8 cellular contexts compared by ENCODE assay signal in genomic region chr1:24501371-24502167, GRCh38. TPM values are rescaled to one million over a fixed set of nuclear protein-coding genes. Genes with fewer than 3 reads are reported as not detected.
A peak's percentile ranks its signal among the peaks of the same experiment; 100 is the strongest.
DNase-seq lines count a peak whose midpoint lies in the region; ATAC-seq and TF ChIP-seq lines count a peak whose summit lies in the region.

No MANE protein-coding gene starts in this region.

- ATAC-seq in GM18873 (IDR thresholded peaks at IDR 0.05; ENCODE audit: low FRiP score, unreplicated experiment) (no peak), HG03175 (IDR thresholded peaks at IDR 0.05; ENCODE audit: unreplicated experiment) (no peak)

- DNase-seq in CD14-positive monocyte (ENCODE audit: low spot score) (peak; percentile 70), HFF-Myc (ENCODE audit: extremely low read depth, low read depth) (no peak), epithelial cell of proximal tubule (ENCODE audit: low read depth) (no peak), osteocyte (ENCODE audit: extremely low spot score, unreplicated experiment) (no peak), islet precursor cell (no peak)

- H3K27ac Mint-ChIP-seq in CD14-positive monocyte (peak overlapping the region; percentile 83 to 95 (median 92)), osteocyte (ENCODE audit: unreplicated experiment) (peak overlapping the region; percentile 77)
- peak overlapping the region; percentile 92 for H3K27ac Mint-ChIP-seq in T-helper 1 cell treated with Interleukin-12 subunit alpha and Interleukin-12 subunit beta and Interleukin-4 antibody, amounts not matched to agents 30 μg/mL and 1 μg/mL, for 36 hours

- H3K36me3 Mint-ChIP-seq in CD14-positive monocyte = peaks cover 3 to 4% of the 10 kb centered on the region in 2 donors
- peaks cover 19% of the 10 kb centered on the region for H3K36me3 Mint-ChIP-seq in T-helper 1 cell treated with Interleukin-12 subunit alpha and Interleukin-12 subunit beta and Interleukin-4 antibody, amounts not matched to agents 30 μg/mL and 1 μg/mL, for 36 hours (ENCODE audit: low read depth)
- H3K36me3 Mint-ChIP-seq in osteocyte (ENCODE audit: unreplicated experiment) = no peaks in the 10 kb centered on the region

- no peak for TF ChIP-seq CTCF in CD14-positive monocyte (IDR thresholded peaks at IDR 0.05)
- TF ChIP-seq CTCF in HFF-Myc (IDR thresholded peaks at IDR 0.05; ENCODE audit: low read depth, low read length, missing control alignments) = no peak
- no peak for TF ChIP-seq CTCF in epithelial cell of proximal tubule (conservative IDR thresholded peaks at IDR 0.05; ENCODE audit: low read depth, low read length)
- TF ChIP-seq CTCF in osteocyte (IDR thresholded peaks at IDR 0.05) = no peak

- H3K27me3 Mint-ChIP-seq in CD14-positive monocyte (ENCODE audit: low read depth in 3 of 3) (peaks cover 0 to 2% (median 1%) of the 10 kb centered on the region in 3 donors), osteocyte (ENCODE audit: unreplicated experiment) (peaks cover 7% of the 10 kb centered on the region)
- H3K27me3 Mint-ChIP-seq in T-helper 1 cell treated with Interleukin-12 subunit alpha and Interleukin-12 subunit beta and Interleukin-4 antibody, amounts not matched to agents 30 μg/mL and 1 μg/mL, for 36 hours (ENCODE audit: low read depth) = no peaks in the 10 kb centered on the region

- H3K4me3 Mint-ChIP-seq in CD14-positive monocyte (peak overlapping the region; percentile 90 to 92), osteocyte (ENCODE audit: unreplicated experiment) (peak overlapping the region; percentile 80)
- peak overlapping the region; percentile 86 for H3K4me3 Mint-ChIP-seq in T-helper 1 cell treated with Interleukin-12 subunit alpha and Interleukin-12 subunit beta and Interleukin-4 antibody, amounts not matched to agents 30 μg/mL and 1 μg/mL, for 36 hours

- intact Hi-C loops in CD14-positive monocyte (cut with micrococcal nuclease) = loop anchor here in 1 of 2 donors (5.0 kb wide), 1 partner anchor 84 kb away; the partner anchor contains the start of gene NIPAL3

- peaks cover 43% of the 10 kb centered on the region for H3K4me1 Mint-ChIP-seq in CD14-positive monocyte
- H3K4me1 Mint-ChIP-seq in T-helper 1 cell treated with Interleukin-12 subunit alpha and Interleukin-12 subunit beta and Interleukin-4 antibody, amounts not matched to agents 30 μg/mL and 1 μg/mL, for 36 hours (ENCODE audit: low read depth) = peaks cover 50% of the 10 kb centered on the region
- peaks cover 21% of the 10 kb centered on the region for H3K4me1 Mint-ChIP-seq in osteocyte (ENCODE audit: unreplicated experiment)

- H3K9me3 Mint-ChIP-seq in CD14-positive monocyte (no peaks in the 10 kb centered on the region), osteocyte (ENCODE audit: unreplicated experiment) (no peaks in the 10 kb centered on the region)
- no peaks in the 10 kb centered on the region for H3K9me3 Mint-ChIP-seq in T-helper 1 cell treated with Interleukin-12 subunit alpha and Interleukin-12 subunit beta and Interleukin-4 antibody, amounts not matched to agents 30 μg/mL and 1 μg/mL, for 36 hours

- H3K4me3 ChIP-seq in HFF-Myc (replicated peaks; ENCODE audit: low read depth, low read length) (peak overlapping the region; percentile 64), epithelial cell of proximal tubule (ENCODE audit: low read depth, low read length) (peak overlapping the region; percentile 79)

RNA-seq across cellular contexts. Expression of gene RCAN3, which starts 1.1 kb away (rescaled TPM):
- polyA plus RNA-seq in CD14-positive monocyte = 1 to 10 TPM; 7.1 to 9.1 TPM
- total RNA-seq in epithelial cell of proximal tubule = 13.5 and 17.6 TPM in 2 replicates
- 9.8 and 10.3 TPM in 2 replicates for total RNA-seq in osteocyte

RNA-seq across cellular contexts. Expression of gene NCMAP, which starts 54.3 kb away (rescaled TPM):
- polyA plus RNA-seq in CD14-positive monocyte = not detected
- 0.80 and 2.2 TPM in 2 replicates for total RNA-seq in epithelial cell of proximal tubule
- total RNA-seq in osteocyte = not detected in 2 replicates
